Comparison of ENCODE assay signal across 8 cellular contexts in genomic region chr3:42581400-42581708, GRCh38. TPM values are rescaled to one million over a fixed set of nuclear protein-coding genes. Genes with fewer than 3 reads are reported as not detected.
DNase-seq lines count a peak whose midpoint lies in the region; FAIRE-seq and TF ChIP-seq lines count a peak whose summit lies in the region.

No MANE protein-coding gene starts in this region.

- WGBS in thyroid gland, 2 donors, result 0 to 1% methylated on average over 6 to 11 of the region's 11 CpGs

- no peaks in the 10 kb centered on the region for H3K9me3 Mint-ChIP-seq in activated T-cell treated with anti-CD3 and anti-CD28 coated beads, Interleukin-2, amount 50 U/mL, for 24 hours
- no peaks in the 10 kb centered on the region for H3K9me3 Mint-ChIP-seq in activated naive CD8-positive, alpha-beta T cell treated with anti-CD3 and anti-CD28 coated beads for 36 hours

- H3K36me3 Mint-ChIP-seq in activated T-cell treated with anti-CD3 and anti-CD28 coated beads, Interleukin-2, amount 50 U/mL, for 24 hours (ENCODE audit: low read depth), result peaks cover 37% of the 10 kb centered on the region
- H3K36me3 Mint-ChIP-seq in activated naive CD8-positive, alpha-beta T cell treated with anti-CD3 and anti-CD28 coated beads for 36 hours, result peaks cover 19% of the 10 kb centered on the region

- peak overlapping the region; percentile 80 for H3K27ac ChIP-seq in layer of hippocampus (ENCODE audit: low read depth, low read length)
- H3K27ac ChIP-seq in thyroid gland, result peak overlapping the region; percentile 75 to 84 (median 82)

- peak overlapping the region; percentile 83 for H3K27ac Mint-ChIP-seq in activated T-cell treated with anti-CD3 and anti-CD28 coated beads, Interleukin-2, amount 50 U/mL, for 24 hours
- H3K27ac Mint-ChIP-seq in activated naive CD8-positive, alpha-beta T cell treated with anti-CD3 and anti-CD28 coated beads for 36 hours, result peak overlapping the region; percentile 19

- H3K27me3 ChIP-seq in layer of hippocampus (ENCODE audit: control insufficient read depth, insufficient read depth, low read length) (no peaks in the 10 kb centered on the region), thyroid gland (no peaks in the 10 kb centered on the region)

- peak overlapping the region; percentile 63 to 73 (median 67) for H3K4me3 ChIP-seq in thyroid gland (replicated peaks in 1 of 3)

- no peaks in the 10 kb centered on the region for H3K27me3 Mint-ChIP-seq in activated T-cell treated with anti-CD3 and anti-CD28 coated beads, Interleukin-2, amount 50 U/mL, for 24 hours
- no peaks in the 10 kb centered on the region for H3K27me3 Mint-ChIP-seq in activated naive CD8-positive, alpha-beta T cell treated with anti-CD3 and anti-CD28 coated beads for 36 hours

- H3K36me3 ChIP-seq in thyroid gland, result no peaks in the 10 kb centered on the region

- intact Hi-C loops in thyroid gland (cut with DNase I), result loop anchor here (10.0 kb wide), 1 partner anchor 617 kb away; the partner anchor contains the start of gene ULK4

- no peak for DNase-seq in activated T-cell treated with anti-CD3 and anti-CD28 coated beads, Interleukin-2, amount 50 U/mL, for 24 hours
- DNase-seq in activated T-cell treated with anti-CD3 and anti-CD28 coated beads for 4 hours (no peak), thyroid gland (no peak), foreskin melanocyte (no peak), HTR-8/SVneo (ENCODE audit: insufficient read length, low spot score) (no peak), NCI-H1930 (lab: John Stamatoyannopoulos, UW) (no peak)
- DNase-seq in activated naive CD8-positive, alpha-beta T cell treated with anti-CD3 and anti-CD28 coated beads for 36 hours, result no peak

- TF ChIP-seq CTCF in thyroid gland (IDR thresholded peaks at IDR 0.05), result no peak

- H3K4me1 Mint-ChIP-seq in activated T-cell treated with anti-CD3 and anti-CD28 coated beads, Interleukin-2, amount 50 U/mL, for 24 hours (ENCODE audit: low read depth), result peaks cover 45% of the 10 kb centered on the region
- peaks cover 43% of the 10 kb centered on the region for H3K4me1 Mint-ChIP-seq in activated naive CD8-positive, alpha-beta T cell treated with anti-CD3 and anti-CD28 coated beads for 36 hours

- no peak for FAIRE-seq in HTR-8/SVneo (lab: Jason Lieb, UNC)

- H3K9me3 ChIP-seq in thyroid gland, result no peaks in the 10 kb centered on the region

- peaks cover 8 to 11% of the 10 kb centered on the region in 2 donors for H3K4me1 ChIP-seq in thyroid gland

- H3K4me3 Mint-ChIP-seq in activated T-cell treated with anti-CD3 and anti-CD28 coated beads, Interleukin-2, amount 50 U/mL, for 24 hours, result peak overlapping the region; percentile 86
- peak overlapping the region; percentile 87 for H3K4me3 Mint-ChIP-seq in activated naive CD8-positive, alpha-beta T cell treated with anti-CD3 and anti-CD28 coated beads for 36 hours

- TF ChIP-seq POLR2A in thyroid gland (IDR thresholded peaks at IDR 0.05), result no peak

RNA-seq across cellular contexts. Expression of gene SEC22C, which starts 0.4 kb away (rescaled TPM):
- total RNA-seq in activated naive CD8-positive, alpha-beta T cell treated with anti-CD3 and anti-CD28 coated beads for 36 hours, result 10 to 100 TPM; 40.0 to 42.3 TPM
- 10 to 100 TPM; 59.9 to 66.4 (median 62.7) TPM for total RNA-seq in thyroid gland

RNA-seq across cellular contexts. Expression of gene SS18L2, which starts 9.3 kb away (rescaled TPM):
- 10 to 100 TPM; 77.2 to 78.7 TPM for total RNA-seq in activated naive CD8-positive, alpha-beta T cell treated with anti-CD3 and anti-CD28 coated beads for 36 hours
- 10 to 100 TPM; 16.0 to 54.0 (median 27.9) TPM for total RNA-seq in thyroid gland

RNA-seq across cellular contexts. Expression of gene NKTR, which starts 19.1 kb away (rescaled TPM):
- 10 to 100 TPM; 43.9 to 52.9 TPM for total RNA-seq in activated naive CD8-positive, alpha-beta T cell treated with anti-CD3 and anti-CD28 coated beads for 36 hours
- total RNA-seq in thyroid gland, result 100 to 1,000 TPM; 157 to 383 (median 197) TPM
